ENCODE assay signal across 8 cellular contexts in genomic region chr4:57426779-57427395, GRCh38.
DNase-seq lines count a peak whose midpoint lies in the region; ATAC-seq and TF ChIP-seq lines count a peak whose summit lies in the region.

No MANE protein-coding gene starts in this region.

- no peaks in the 10 kb centered on the region for H3K9me3 ChIP-seq in SJCRH30 (replicated peaks)
- no peaks in the 10 kb centered on the region for H3K9me3 ChIP-seq in lower lobe of right lung
- no peaks in the 10 kb centered on the region for H3K9me3 ChIP-seq in thoracic aorta

- peak; percentile 72 for DNase-seq in activated CD4-positive, alpha-beta T cell treated with anti-CD3 and anti-CD28 coated beads for 36 hours
- DNase-seq in activated CD4-positive, alpha-beta T cell treated with anti-CD3 and anti-CD28 coated beads for 1 hour: no peak
- DNase-seq in SJCRH30: peak; percentile 69 to 84
- peak; percentile 73 for DNase-seq in dermis blood vessel endothelial cell
- peak; percentile 74 for DNase-seq in lower lobe of right lung
- DNase-seq in thoracic aorta (ENCODE audit: low spot score): peak; percentile 6

- H3K36me3 ChIP-seq in SJCRH30 (no peaks in the 10 kb centered on the region), lower lobe of right lung (no peaks in the 10 kb centered on the region), thoracic aorta (no peaks in the 10 kb centered on the region)

- H3K9me3 Mint-ChIP-seq in activated CD4-positive, alpha-beta T cell treated with anti-CD3 and anti-CD28 coated beads for 36 hours (ENCODE audit: low read depth): no peaks in the 10 kb centered on the region

- H3K27me3 ChIP-seq in SJCRH30: no peaks in the 10 kb centered on the region
- H3K27me3 ChIP-seq in lower lobe of right lung (ENCODE audit: low read depth): no peaks in the 10 kb centered on the region
- H3K27me3 ChIP-seq in thoracic aorta (replicated peaks; ENCODE audit: insufficient read depth): no peaks in the 10 kb centered on the region

- POLR2A ChIA-PET in activated CD4-positive, alpha-beta T cell treated with anti-CD3 and anti-CD28 coated beads for 36 hours (lab: Charles Lee): interaction anchor here (0.7 kb wide), 1 partner anchor 145 kb away, joined by 3 read pairs; no protein-coding TSS in a partner anchor

- intact Hi-C loops in activated CD4-positive, alpha-beta T cell treated with anti-CD3 and anti-CD28 coated beads for 36 hours (cut with DNase I, micrococcal nuclease): loop anchor here in 1 of 2 experiments (2.0 kb wide), 1 partner anchor 262 kb away; no protein-coding TSS in a partner anchor
- intact Hi-C loops in lower lobe of right lung (cut with DNase I): no loop called here

- no peak for ATAC-seq in activated CD4-positive, alpha-beta T cell treated with anti-CD3 and anti-CD28 coated beads for 36 hours
- ATAC-seq in GM21723 (IDR thresholded peaks at IDR 0.05; ENCODE audit: unreplicated experiment) (peak; percentile 88), lower lobe of right lung (peak; percentile 80 to 85), thoracic aorta (ENCODE audit: insufficient number of reproducible peaks, low FRiP score, low read depth) (no peak)

- H3K4me1 ChIP-seq in SJCRH30: no peaks in the 10 kb centered on the region
- no peaks in the 10 kb centered on the region for H3K4me1 ChIP-seq in lower lobe of right lung
- peaks cover 4 to 34% of the 10 kb centered on the region in 2 donors for H3K4me1 ChIP-seq in thoracic aorta (ENCODE audit: control insufficient read depth in 1 of 2, low read depth in 2 of 2)

- no peaks in the 10 kb centered on the region for H3K36me3 Mint-ChIP-seq in activated CD4-positive, alpha-beta T cell treated with anti-CD3 and anti-CD28 coated beads for 36 hours (ENCODE audit: low read depth)

- H3K4me1 Mint-ChIP-seq in activated CD4-positive, alpha-beta T cell treated with anti-CD3 and anti-CD28 coated beads for 36 hours: no peaks in the 10 kb centered on the region

- H3K27me3 Mint-ChIP-seq in activated CD4-positive, alpha-beta T cell treated with anti-CD3 and anti-CD28 coated beads for 36 hours: no peaks in the 10 kb centered on the region

- H3K27ac Mint-ChIP-seq in activated CD4-positive, alpha-beta T cell treated with anti-CD3 and anti-CD28 coated beads for 36 hours: no peak overlapping the region

- H3K27ac ChIP-seq in SJCRH30 (no peak overlapping the region), lower lobe of right lung (no peak overlapping the region), thoracic aorta (no peak overlapping the region)

- CTCF ChIA-PET in activated CD4-positive, alpha-beta T cell treated with anti-CD3 and anti-CD28 coated beads for 36 hours (lab: Charles Lee): interaction anchor here (0.5 to 2.1 kb wide), 9 partner anchors 9 to 739 kb away, joined by 3 to 9 read pairs (median 3); no protein-coding TSS in a partner anchor

- H3K4me3 Mint-ChIP-seq in activated CD4-positive, alpha-beta T cell treated with anti-CD3 and anti-CD28 coated beads for 36 hours: no peak overlapping the region

- TF ChIP-seq CTCF in LNCAP (IDR thresholded peaks at IDR 0.05): peak; percentile 88
- peak; percentile 47 for TF ChIP-seq CTCF in lower lobe of right lung (IDR thresholded peaks at IDR 0.05)
- TF ChIP-seq CTCF in thoracic aorta (IDR thresholded peaks at IDR 0.05): peak; percentile 71

- H3K4me3 ChIP-seq in SJCRH30 (no peak overlapping the region), lower lobe of right lung (no peak overlapping the region), thoracic aorta (no peak overlapping the region)

Comparison
In these comparisons a context has a peak if more than half of its experiments do, and no peak if none do; other contexts are left out.
1. ATAC-seq: peak in GM21723 (single experiment) and lower lobe of right lung (2 of 2); none in activated CD4-positive, alpha-beta T cell treated with anti-CD3 and anti-CD28 coated beads for 36 hours (single experiment) and thoracic aorta (single experiment).
2. Peak in every context shown above with its lines, with median percentiles within 50 percentile points of each other: CTCF ChIP-seq.